11 cellular contexts compared by ENCODE assay signal in the genomic region with DNA sequence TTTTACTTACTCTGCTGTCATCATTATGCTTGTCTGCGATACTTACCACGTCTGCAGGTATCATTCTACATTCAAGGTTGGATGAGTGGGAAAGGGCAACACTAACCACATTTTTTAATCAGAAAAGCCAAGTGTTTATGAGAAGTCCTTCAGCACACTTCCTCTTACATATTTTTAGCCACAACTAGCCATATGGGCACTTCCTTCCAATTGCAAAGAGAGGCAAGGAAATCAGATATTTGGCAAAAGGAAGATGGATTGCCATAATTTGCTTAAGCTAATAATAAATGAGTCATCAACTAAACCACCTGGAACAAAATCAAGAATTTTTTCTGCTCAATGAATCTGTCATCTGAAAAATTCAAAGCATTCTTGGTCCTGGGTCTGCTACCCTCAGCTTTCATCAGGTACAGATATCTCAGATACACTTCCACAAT. TPM values are rescaled to one million over a fixed set of nuclear protein-coding genes. Genes with fewer than 3 reads are reported as not detected.
A peak's percentile ranks its signal among the peaks of the same experiment; 100 is the strongest.
DNase-seq lines count a peak whose midpoint lies in the region; ATAC-seq, FAIRE-seq and TF ChIP-seq lines count a peak whose summit lies in the region.
"Had no signal": no experiment of that assay in that cellular context is flagged by ENCODE, and none has a peak within 500 bp of the region (broad histone marks: within the 10 kb centered on the region; RNA-seq: fewer than 3 reads in every experiment).

No MANE protein-coding gene starts in this region.

- TF ChIP-seq POLR2A in GM18505 (IDR thresholded peaks at IDR 0.05; ENCODE audit: borderline replicate concordance, extremely low read depth, insufficient read depth, insufficient read length) (no peak), prostate gland (IDR thresholded peaks at IDR 0.05) (no peak)

- H3K9me3 ChIP-seq in pancreas, result no peaks in the 10 kb centered on the region
- no peaks in the 10 kb centered on the region for H3K9me3 ChIP-seq in prostate gland
- H3K9me3 ChIP-seq in kidney (ENCODE audit: control insufficient read depth in 1 of 2, low read length in 2 of 2), result no peaks in the 10 kb centered on the region
- H3K9me3 ChIP-seq: Peyer's patch had no signal

- H3K4me3 ChIP-seq in pancreas, result no peak overlapping the region
- no peak overlapping the region for H3K4me3 ChIP-seq in prostate gland
- H3K4me3 ChIP-seq in kidney (ENCODE audit: low read length in 2 of 2), result no peak overlapping the region
- H3K4me3 ChIP-seq: Peyer's patch had no signal

- intact Hi-C loops in pancreas (cut with DNase I), result no loop called here
- intact Hi-C loops in prostate gland (cut with DNase I), result no loop called here
- intact Hi-C loops in kidney (cut with DNase I), result no loop called here

- TF ChIP-seq CTCF in pancreas (IDR thresholded peaks at IDR 0.05), result no peak
- TF ChIP-seq CTCF in prostate gland (IDR thresholded peaks at IDR 0.05), result no peak
- no peak for TF ChIP-seq CTCF in kidney (IDR thresholded peaks at IDR 0.05; ENCODE audit: borderline replicate concordance, extremely low read depth, insufficient read depth)

- H3K27ac ChIP-seq in pancreas (peak overlapping the region in 2 of 4 donors; percentile 61 to 70), prostate gland (no peak overlapping the region), kidney (ENCODE audit: low read depth in 2 of 2, low read length in 2 of 2) (no peak overlapping the region)
- H3K27ac ChIP-seq: Peyer's patch had no signal

- WGBS in pancreas, 2 donors, result 37 to 41% methylated on average over 2 of the region's 2 CpGs
- WGBS in prostate gland, result 42% methylated on average over 2 of the region's 2 CpGs

- peak; percentile 52 for ATAC-seq in GM18505 (IDR thresholded peaks at IDR 0.05; ENCODE audit: unreplicated experiment)
- ATAC-seq in pancreas, result peak; percentile 86 to 93 (median 92)
- ATAC-seq in GM18909 (IDR thresholded peaks at IDR 0.05; ENCODE audit: poor library complexity, unreplicated experiment), result no peak
- ATAC-seq in GM21423 (IDR thresholded peaks at IDR 0.05; ENCODE audit: unreplicated experiment), result no peak

- FAIRE-seq in pancreas (lab: Jason Lieb, UNC), result no peak
- FAIRE-seq in kidney (lab: Jason Lieb, UNC), result no peak

- DNase-seq in NCI-H1417 (lab: John Stamatoyannopoulos, UW) (peak in 2 of 3 experiments; percentile 8 to 67), astrocyte of the hippocampus (ENCODE audit: low read depth, low spot score) (peak; percentile 75), pancreas (peak in 2 of 6 donors; percentile 9 to 36), prostate gland (ENCODE audit: low spot score) (no peak), kidney (no peak)
- DNase-seq: activated naive CD4-positive, alpha-beta T cell treated with anti-CD3 and anti-CD28 coated beads for 36 hours; mesenchymal stem cell; Peyer's patch had no signal

- H3K4me1 ChIP-seq in pancreas, result peaks cover 0 to 9% (median 0%) of the 10 kb centered on the region in 3 donors
- no peaks in the 10 kb centered on the region for H3K4me1 ChIP-seq in prostate gland (replicated peaks)
- H3K4me1 ChIP-seq in kidney (ENCODE audit: control insufficient read depth in 1 of 2, insufficient read depth in 1 of 2, low read depth in 1 of 2, low read length in 2 of 2), result peaks cover 3 to 6% of the 10 kb centered on the region in 2 donors

- H3K9ac ChIP-seq in kidney (ENCODE audit: low read length in 2 of 2), result no peak overlapping the region

- H3K36me3 ChIP-seq in pancreas (no peaks in the 10 kb centered on the region), prostate gland (no peaks in the 10 kb centered on the region), kidney (ENCODE audit: control insufficient read depth in 1 of 2, insufficient read depth in 2 of 2, low read length in 2 of 2) (no peaks in the 10 kb centered on the region)
- H3K36me3 ChIP-seq: Peyer's patch had no signal

- no peaks in the 10 kb centered on the region for H3K27me3 ChIP-seq in pancreas
- H3K27me3 ChIP-seq in prostate gland (replicated peaks; ENCODE audit: insufficient read depth), result no peaks in the 10 kb centered on the region
- H3K27me3 ChIP-seq: Peyer's patch had no signal

RNA-seq across cellular contexts. Expression of a gene that starts 16.7 kb away (rescaled TPM):
- 1 to 10 TPM in 4 of 6 donors, under 1 TPM in 2; 0.66 to 3.9 (median 1.3) TPM for total RNA-seq in pancreas
- 1 to 10 TPM in 1 of 2 donors, under 1 TPM in 1; 0.19 to 1.0 TPM for polyA plus RNA-seq in pancreas
- 10 to 100 TPM in 1 of 2 donors, under 1 TPM in 1; 0.23 to 64.8 TPM for total RNA-seq in prostate gland
- total RNA-seq in kidney, result 2.9 TPM
- polyA plus RNA-seq in kidney (ENCODE audit: insufficient read depth, low read depth, low replicate concordance), result 6.9 TPM
- total RNA-seq: activated naive CD4-positive, alpha-beta T cell treated with anti-CD3 and anti-CD28 coated beads for 36 hours had no signal

RNA-seq across cellular contexts. Expression of a gene that starts 42.4 kb away (rescaled TPM):
- total RNA-seq in pancreas (10 to 100 TPM; 14.8 to 22.1 (median 19.2) TPM), prostate gland (10 to 100 TPM; 38.3 to 59.4 TPM), kidney (32.8 TPM)
- polyA plus RNA-seq in pancreas (10 to 100 TPM in 1 of 2 donors, 1 to 10 TPM in 1; 9.9 to 16.2 TPM), kidney (ENCODE audit: insufficient read depth, low read depth, low replicate concordance) (20.5 TPM)

Comparison
In these comparisons a context has a peak if more than half of its experiments do, and no peak if none do; other contexts are left out.
1. ATAC-seq: peak in GM18505 (single experiment) and pancreas (4 of 4); none in GM18909 (single experiment) and GM21423 (single experiment).
2. DNase-seq: peak in NCI-H1417 (2 of 3) and astrocyte of the hippocampus (single experiment); none in prostate gland (single experiment) and kidney (single experiment).